Comparison of ENCODE assay signal across 27 cellular contexts in the genomic region with DNA sequence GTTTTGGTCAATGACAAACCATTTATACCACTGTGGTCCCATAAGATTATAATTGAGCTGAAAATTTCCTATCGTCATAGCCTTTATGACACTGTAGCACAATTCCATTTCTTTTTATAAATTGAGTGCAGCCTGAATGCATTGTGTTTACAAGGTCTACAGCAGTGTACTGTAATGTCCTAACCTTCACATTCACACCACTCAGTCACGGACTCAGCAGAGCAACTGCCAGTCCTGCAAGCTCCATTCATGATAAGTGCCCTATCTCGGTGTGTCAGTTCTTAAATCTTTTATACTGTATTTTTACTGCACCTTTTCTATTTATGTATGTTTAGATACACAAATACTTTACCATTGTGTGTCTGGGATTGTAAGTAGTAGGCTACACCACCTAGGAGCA. TPM values are rescaled to one million over a fixed set of nuclear protein-coding genes. Genes with fewer than 3 reads are reported as not detected.
"Had no signal": no experiment of that assay in that cellular context is flagged by ENCODE, and none has a peak within 500 bp of the region (broad histone marks: within the 10 kb centered on the region; RNA-seq: fewer than 3 reads in every experiment).

No MANE protein-coding gene starts in this region.

- H3K27me3 ChIP-seq: stomach, suprapubic skin, testis, thyroid gland, tibial artery, transverse colon, upper lobe of left lung, upper lobe of right lung, uterus, vagina had no signal

- ATAC-seq: stimulated activated effector memory CD8-positive, alpha-beta T cell treated with anti-CD3 and anti-CD28 coated beads, Interleukin-12 subunit alpha, Interleukin-12 subunit beta, amount 100 ng/mL, for 72 hours; stimulated activated memory B cell treated with anti-CD40 and anti-IgM and Interleukin-4, amounts not matched to agents 10 μg/mL and 1 μg/mL and 100 μg/mL, for 72 hours; stimulated activated naive B cell treated with anti-CD40 and anti-IgM and Interleukin-4, amounts not matched to agents 10 μg/mL and 1 μg/mL and 100 μg/mL, for 72 hours; stimulated activated naive CD8-positive, alpha-beta T cell treated with anti-CD3 and anti-CD28 coated beads, Interleukin-15, amount 100 ng/mL, for 72 hours; stimulated activated naive CD8-positive, alpha-beta T cell treated with anti-CD3 and anti-CD28 coated beads, Interleukin-15, Interleukin-2, amounts not matched to agents 100 U/mL and 50 U/mL, for 24 hours; upper lobe of right lung had no signal

- H3K27ac ChIP-seq: stomach, suprapubic skin, testis, thoracic aorta, thyroid gland, tibial artery, tibial nerve, transverse colon, upper lobe of left lung, upper lobe of right lung, uterus, vagina had no signal

- DNase-seq: stimulated activated CD4-positive, alpha-beta T cell treated with anti-CD3 and anti-CD28 coated beads, Interleukin-2, amount 100 ng/mL, for 48 hours; stimulated activated CD4-positive, alpha-beta T cell treated with anti-CD3 and anti-CD28 coated beads, Interleukin-4, amount 100 ng/mL, for 1 hour; stimulated activated CD4-positive, alpha-beta T cell treated with anti-CD3 and anti-CD28 coated beads, Interleukin-4, amount 100 ng/mL, for 24 hours; stimulated activated CD4-positive, alpha-beta T cell treated with anti-CD3 and anti-CD28 coated beads, Interleukin-4, amount 100 ng/mL, for 4 hours; stimulated activated CD8-positive, alpha-beta memory T cell treated with anti-CD3 and anti-CD28 coated beads, Interleukin-4, amount 100 ng/mL, for 48 hours; stimulated activated naive B cell treated with anti-CD40 and anti-IgM and Interleukin-4, amounts not matched to agents 10 μg/mL and 1 μg/mL and 100 μg/mL, for 72 hours; stimulated activated naive CD4-positive, alpha-beta T cell; stimulated activated naive CD4-positive, alpha-beta T cell treated with Interleukin-2 at 50 U/mL for 16 hours; stimulated activated naive CD8-positive, alpha-beta T cell treated with anti-CD3 and anti-CD28 coated beads, Interleukin-15, amount 100 ng/mL, for 72 hours; stimulated activated naive CD8-positive, alpha-beta T cell treated with anti-CD3 and anti-CD28 coated beads, Interleukin-15, Interleukin-2, amounts not matched to agents 100 U/mL and 50 U/mL, for 24 hours; stomach; substantia nigra; testis; thyroid gland; tibial artery; transverse colon; trophoblast cell; upper lobe of left lung; upper lobe of right lung; uterus had no signal

- H3K4me3 ChIP-seq: stomach, suprapubic skin, testis, thoracic aorta, thyroid gland, tibial artery, tibial nerve, transverse colon, upper lobe of left lung, upper lobe of right lung, uterus, vagina had no signal

- H3K9me3 ChIP-seq: stomach, suprapubic skin, testis, thoracic aorta, thyroid gland, tibial artery, tibial nerve, transverse colon, upper lobe of left lung, upper lobe of right lung, uterus, vagina had no signal

- H3K36me3 ChIP-seq: stomach, suprapubic skin, thoracic aorta, thyroid gland, tibial artery, transverse colon, uterus, vagina had no signal

- H3K4me1 ChIP-seq: stomach, suprapubic skin, testis, thyroid gland, tibial artery, tibial nerve, transverse colon, upper lobe of left lung, upper lobe of right lung, uterus, vagina had no signal

RNA-seq across cellular contexts. Expression of a gene that starts 55.2 kb away (rescaled TPM):
- total RNA-seq: thoracic aorta, urinary bladder had no signal
